Comparison of ENCODE assay signal across 36 cellular contexts in genomic region chr3:148146241-148146640, GRCh38.
"Had no signal": no experiment of that assay in that cellular context is flagged by ENCODE, and none has a peak within 500 bp of the region (broad histone marks: within the 10 kb centered on the region; RNA-seq: fewer than 3 reads in every experiment).

No MANE protein-coding gene starts in this region.

- H3K27me3 ChIP-seq: brain microvascular endothelial cell, MG63, Peyer's patch had no signal

- H3K4me1 ChIP-seq: Peyer's patch had no signal

- H3K4me3 ChIP-seq: MG63, Peyer's patch had no signal

- ATAC-seq: activated CD8-positive, alpha-beta memory T cell treated with anti-CD3 and anti-CD28 coated beads, Interleukin-2, amount 10 ng/mL, durations not matched to agents 7 days and 5 days; activated naive CD8-positive, alpha-beta T cell treated with anti-CD3 and anti-CD28 coated beads, Interleukin-2, amount 50 U/mL, for 24 hours; Right ventricle myocardium inferior had no signal

- H3K9me3 Mint-ChIP-seq: activated B cell treated with CpG ODN at 0.5 μM for 24 hours; activated CD4-positive, alpha-beta memory T cell treated with anti-CD3 and anti-CD28 coated beads, Interleukin-2, amount 10 ng/mL, durations not matched to agents 7 days and 5 days had no signal

- H3K4me3 Mint-ChIP-seq: activated B cell treated with CpG ODN at 0.5 μM for 24 hours; activated CD4-positive, alpha-beta memory T cell treated with anti-CD3 and anti-CD28 coated beads, Interleukin-2, amount 10 ng/mL, durations not matched to agents 7 days and 5 days; activated CD8-positive, alpha-beta memory T cell treated with anti-CD3 and anti-CD28 coated beads, Interleukin-2, amount 10 ng/mL, durations not matched to agents 7 days and 5 days; activated naive CD4-positive, alpha-beta T cell treated with anti-CD3 and anti-CD28 coated beads, Interleukin-2, amount 10 ng/mL, durations not matched to agents 7 days and 5 days; activated naive CD8-positive, alpha-beta T cell; activated naive CD8-positive, alpha-beta T cell treated with anti-CD3 and anti-CD28 coated beads, Interleukin-2, amount 50 U/mL, for 24 hours had no signal

- H3K36me3 Mint-ChIP-seq: activated CD8-positive, alpha-beta memory T cell treated with anti-CD3 and anti-CD28 coated beads, Interleukin-2, amount 10 ng/mL, durations not matched to agents 7 days and 5 days; activated naive CD4-positive, alpha-beta T cell treated with anti-CD3 and anti-CD28 coated beads, Interleukin-2, amount 10 ng/mL, durations not matched to agents 7 days and 5 days; activated naive CD8-positive, alpha-beta T cell had no signal

- H3K4me1 Mint-ChIP-seq: activated B cell treated with CpG ODN at 0.5 μM for 24 hours; activated CD4-positive, alpha-beta memory T cell treated with anti-CD3 and anti-CD28 coated beads, Interleukin-2, amount 10 ng/mL, durations not matched to agents 7 days and 5 days; activated CD8-positive, alpha-beta memory T cell treated with anti-CD3 and anti-CD28 coated beads, Interleukin-2, amount 10 ng/mL, durations not matched to agents 7 days and 5 days; activated naive CD4-positive, alpha-beta T cell treated with anti-CD3 and anti-CD28 coated beads, Interleukin-2, amount 10 ng/mL, durations not matched to agents 7 days and 5 days; activated naive CD8-positive, alpha-beta T cell treated with anti-CD3 and anti-CD28 coated beads, Interleukin-2, amount 50 U/mL, for 24 hours had no signal

- H3K36me3 ChIP-seq: brain microvascular endothelial cell, MG63, Peyer's patch had no signal

- H3K27ac ChIP-seq: brain microvascular endothelial cell, Peyer's patch, RWPE1, VCaP had no signal

- H3K27ac Mint-ChIP-seq: activated B cell treated with CpG ODN at 0.5 μM for 24 hours; activated CD4-positive, alpha-beta memory T cell treated with anti-CD3 and anti-CD28 coated beads, Interleukin-2, amount 10 ng/mL, durations not matched to agents 7 days and 5 days; activated CD8-positive, alpha-beta memory T cell treated with anti-CD3 and anti-CD28 coated beads, Interleukin-2, amount 10 ng/mL, durations not matched to agents 7 days and 5 days; activated naive CD4-positive, alpha-beta T cell treated with anti-CD3 and anti-CD28 coated beads, Interleukin-2, amount 10 ng/mL, durations not matched to agents 7 days and 5 days; activated naive CD8-positive, alpha-beta T cell; activated naive CD8-positive, alpha-beta T cell treated with anti-CD3 and anti-CD28 coated beads, Interleukin-2, amount 50 U/mL, for 24 hours had no signal

- H3K27me3 Mint-ChIP-seq: activated B cell treated with CpG ODN at 0.5 μM for 24 hours; activated CD4-positive, alpha-beta memory T cell treated with anti-CD3 and anti-CD28 coated beads, Interleukin-2, amount 10 ng/mL, durations not matched to agents 7 days and 5 days; activated CD8-positive, alpha-beta memory T cell treated with anti-CD3 and anti-CD28 coated beads, Interleukin-2, amount 10 ng/mL, durations not matched to agents 7 days and 5 days; activated naive CD4-positive, alpha-beta T cell treated with anti-CD3 and anti-CD28 coated beads, Interleukin-2, amount 10 ng/mL, durations not matched to agents 7 days and 5 days; activated naive CD8-positive, alpha-beta T cell; activated naive CD8-positive, alpha-beta T cell treated with anti-CD3 and anti-CD28 coated beads, Interleukin-2, amount 50 U/mL, for 24 hours had no signal

- FAIRE-seq: colon had no signal

- H3K9me3 ChIP-seq: Peyer's patch had no signal

- DNase-seq: activated B cell treated with CpG ODN at 0.5 μM for 24 hours; activated CD4-positive, alpha-beta memory T cell treated with anti-CD3 and anti-CD28 coated beads, Interleukin-2, amount 10 ng/mL, durations not matched to agents 7 days and 5 days; activated CD4-positive, alpha-beta T cell treated with anti-CD3 and anti-CD28 coated beads for 4 hours; activated CD4-positive, CD25-positive, alpha-beta regulatory T cell treated with anti-CD3 and anti-CD28 coated beads, Interleukin-2, amount 50 U/mL, for 72 hours; activated CD8-positive, alpha-beta memory T cell treated with anti-CD3 and anti-CD28 coated beads for 24 hours; activated CD8-positive, alpha-beta memory T cell treated with anti-CD3 and anti-CD28 coated beads, Interleukin-2, amount 10 ng/mL, durations not matched to agents 7 days and 5 days; activated CD8-positive, alpha-beta memory T cell treated with anti-CD3 and anti-CD28 coated beads, Interleukin-2, amount 50 U/mL, for 48 hours; activated effector memory CD4-positive, alpha-beta T cell treated with Interleukin-2 at 50 U/mL for 16 hours; activated naive CD4-positive, alpha-beta T cell treated with anti-CD3 and anti-CD28 coated beads, Interleukin-2, amount 10 ng/mL, durations not matched to agents 7 days and 5 days; activated naive CD8-positive, alpha-beta T cell treated with anti-CD3 and anti-CD28 coated beads, Interleukin-2, amount 50 U/mL, for 24 hours; activated T-cell treated with anti-CD3 and anti-CD28 coated beads, Interleukin-2, amount 50 U/mL, for 48 hours; aorta; central memory CD4-positive, alpha-beta T cell; Kasumi-1; KG1; NCI-H1048; NCI-H187 treated with DMSO at 0.1 percent for 48 hours; NCI-H2171 treated with DMSO at 0.1 percent for 48 hours; NCI-H2227 treated with DMSO at 0.1 percent for 48 hours; NCI-H446; NCI-H526; NCI-H82; NK-92 treated with Interleukin-12 subunit alpha and Interleukin-12 subunit beta, amount 100 ng/mL, for 24 hours; Peyer's patch; SIG-M5; SW 1271; T-helper 1 cell; T-helper 2 cell; T-helper 9 cell had no signal
